11 cellular contexts compared by ENCODE assay signal in genomic region chr5:139744471-139745120, GRCh38. TPM values are rescaled to one million over a fixed set of nuclear protein-coding genes. Genes with fewer than 3 reads are reported as not detected.
DNase-seq lines count a peak whose midpoint lies in the region; ATAC-seq and TF ChIP-seq lines count a peak whose summit lies in the region.
"Had no signal": no experiment of that assay in that cellular context is flagged by ENCODE, and none has a peak within 500 bp of the region (broad histone marks: within the 10 kb centered on the region; RNA-seq: fewer than 3 reads in every experiment).

No MANE protein-coding gene starts in this region.

- H3K36me3 Mint-ChIP-seq in glutamatergic neuron (ENCODE audit: unreplicated experiment) = no peaks in the 10 kb centered on the region
- H3K36me3 Mint-ChIP-seq in stimulated activated naive B cell treated with anti-CD40 and anti-IgM and Interleukin-4, amounts not matched to agents 10 μg/mL and 1 μg/mL and 100 μg/mL, for 72 hours = no peaks in the 10 kb centered on the region

- H3K9me3 ChIP-seq in HUES48 (ENCODE audit: control insufficient read depth, insufficient read depth, low read length) (no peaks in the 10 kb centered on the region), SK-N-MC (ENCODE audit: low read depth, low read length) (no peaks in the 10 kb centered on the region)
- H3K9me3 ChIP-seq: body of pancreas had no signal

- no peak for TF ChIP-seq CTCF in glutamatergic neuron (IDR thresholded peaks at IDR 0.05; ENCODE audit: partially characterized antibody, unreplicated experiment)

- H3K4me3 ChIP-seq in HUES48 (ENCODE audit: low read depth, low read length) (no peak overlapping the region), SK-N-MC (no peak overlapping the region)
- H3K4me3 ChIP-seq: body of pancreas had no signal

- no peak for DNase-seq in SK-N-MC (ENCODE audit: low read depth, low spot score)
- peak; percentile 71 for DNase-seq in glutamatergic neuron
- DNase-seq in stimulated activated naive B cell treated with anti-CD40 and anti-IgM and Interleukin-4, amounts not matched to agents 10 μg/mL and 1 μg/mL and 100 μg/mL, for 72 hours = no peak
- DNase-seq in NCI-H1436 (lab: John Stamatoyannopoulos, UW) = no peak
- DNase-seq in iPS-NIHi11 (ENCODE audit: low spot score) = no peak
- DNase-seq in NCI-H510A (lab: John Stamatoyannopoulos, UW) = no peak
- no peak for DNase-seq in activated gamma-delta T cell treated with Interleukin-2 at 50 U/mL for 16 hours
- DNase-seq: NCI-H1092 had no signal

- peak overlapping the region; percentile 86 for H3K4me3 Mint-ChIP-seq in glutamatergic neuron (ENCODE audit: unreplicated experiment)
- H3K4me3 Mint-ChIP-seq in stimulated activated naive B cell treated with anti-CD40 and anti-IgM and Interleukin-4, amounts not matched to agents 10 μg/mL and 1 μg/mL and 100 μg/mL, for 72 hours = no peak overlapping the region

- H3K9ac ChIP-seq in HUES48 (ENCODE audit: low read depth, low read length) (no peak overlapping the region), SK-N-MC (ENCODE audit: insufficient read length) (no peak overlapping the region)

- H3K4me1 Mint-ChIP-seq in glutamatergic neuron (ENCODE audit: low read depth, unreplicated experiment) = peaks cover 74% of the 10 kb centered on the region
- H3K4me1 Mint-ChIP-seq in stimulated activated naive B cell treated with anti-CD40 and anti-IgM and Interleukin-4, amounts not matched to agents 10 μg/mL and 1 μg/mL and 100 μg/mL, for 72 hours = peaks cover 77 to 97% of the 10 kb centered on the region in 2 donors

- H3K27me3 Mint-ChIP-seq in glutamatergic neuron (ENCODE audit: unreplicated experiment) = peaks cover 50% of the 10 kb centered on the region
- no peaks in the 10 kb centered on the region for H3K27me3 Mint-ChIP-seq in stimulated activated naive B cell treated with anti-CD40 and anti-IgM and Interleukin-4, amounts not matched to agents 10 μg/mL and 1 μg/mL and 100 μg/mL, for 72 hours

- H3K27ac Mint-ChIP-seq in glutamatergic neuron (ENCODE audit: unreplicated experiment) = peak overlapping the region; percentile 99
- H3K27ac Mint-ChIP-seq in stimulated activated naive B cell treated with anti-CD40 and anti-IgM and Interleukin-4, amounts not matched to agents 10 μg/mL and 1 μg/mL and 100 μg/mL, for 72 hours = peak overlapping the region; percentile 94

- H3K27me3 ChIP-seq in HUES48 (ENCODE audit: control insufficient read depth, insufficient read depth, low read length) = peaks cover 56% of the 10 kb centered on the region

- peaks cover 34% of the 10 kb centered on the region for H3K9me3 Mint-ChIP-seq in glutamatergic neuron (ENCODE audit: unreplicated experiment)
- no peaks in the 10 kb centered on the region for H3K9me3 Mint-ChIP-seq in stimulated activated naive B cell treated with anti-CD40 and anti-IgM and Interleukin-4, amounts not matched to agents 10 μg/mL and 1 μg/mL and 100 μg/mL, for 72 hours

- H3K36me3 ChIP-seq in HUES48 (ENCODE audit: control insufficient read depth, insufficient read depth, low read length) (no peaks in the 10 kb centered on the region), SK-N-MC (ENCODE audit: insufficient read depth, low read length) (no peaks in the 10 kb centered on the region)

- no peak for ATAC-seq in stimulated activated naive B cell treated with anti-CD40 and anti-IgM and Interleukin-4, amounts not matched to agents 10 μg/mL and 1 μg/mL and 100 μg/mL, for 72 hours (replicated peaks)

- peaks cover 47% of the 10 kb centered on the region for H3K4me1 ChIP-seq in HUES48 (ENCODE audit: control insufficient read depth, insufficient read depth, low read length)

- H3K27ac ChIP-seq in HUES48 (ENCODE audit: low read depth, low read length) = peak overlapping the region; percentile 83
- H3K27ac ChIP-seq in SK-N-MC = peak overlapping the region; percentile 86
- H3K27ac ChIP-seq: body of pancreas had no signal

RNA-seq across cellular contexts. Expression of gene PSD2, which starts 51.0 kb away (rescaled TPM):
- total RNA-seq in glutamatergic neuron (ENCODE audit: unreplicated experiment) = 2.3 TPM
- total RNA-seq: epithelial cell of proximal tubule had no signal
